Comparison of ENCODE assay signal across 17 cellular contexts in genomic region chr4:182204042-182204441, GRCh38. TPM values are rescaled to one million over a fixed set of nuclear protein-coding genes. Genes with fewer than 3 reads are reported as not detected.
DNase-seq lines count a peak whose midpoint lies in the region; TF ChIP-seq lines count a peak whose summit lies in the region.
"Had no signal": no experiment of that assay in that cellular context is flagged by ENCODE, and none has a peak within 500 bp of the region (broad histone marks: within the 10 kb centered on the region; RNA-seq: fewer than 3 reads in every experiment).

No MANE protein-coding gene starts in this region.

- peaks cover 10% of the 10 kb centered on the region for H3K4me1 Mint-ChIP-seq in endothelial cell (ENCODE audit: unreplicated experiment)
- peaks cover 43% of the 10 kb centered on the region for H3K4me1 Mint-ChIP-seq in nephron
- H3K4me1 Mint-ChIP-seq in neural progenitor cell: peaks cover 46% of the 10 kb centered on the region
- H3K4me1 Mint-ChIP-seq: CD14-positive monocyte, IgD-negative memory B cell had no signal

- WGBS in smooth muscle cell (ENCODE audit: low lambda C conversion rate): 58% methylated on average over 4 of the region's 4 CpGs

- H3K36me3 ChIP-seq in smooth muscle cell (ENCODE audit: low read depth) (no peaks in the 10 kb centered on the region), neural progenitor cell (no peaks in the 10 kb centered on the region)

- TF ChIP-seq CTCF in endothelial cell (IDR thresholded peaks at IDR 0.05; ENCODE audit: unreplicated experiment): no peak
- no peak for TF ChIP-seq CTCF in nephron (IDR thresholded peaks at IDR 0.05; ENCODE audit: unreplicated experiment in 3 of 3)
- TF ChIP-seq CTCF in smooth muscle cell (IDR thresholded peaks at IDR 0.05; ENCODE audit: borderline replicate concordance, insufficient read depth, poor library complexity, severe bottlenecking): no peak
- no peak for TF ChIP-seq CTCF in neural progenitor cell (IDR thresholded peaks at IDR 0.05)

- DNase-seq in NCI-H226: peak; percentile 77
- DNase-seq in endothelial cell (ENCODE audit: low spot score): no peak
- no peak for DNase-seq in smooth muscle cell (lab: John Stamatoyannopoulos, UW; ENCODE audit: unreplicated experiment)
- DNase-seq in SKM-1 (lab: John Stamatoyannopoulos, UW; ENCODE audit: unreplicated experiment): no peak
- DNase-seq in NCI-H69 (lab: John Stamatoyannopoulos, UW): no peak
- no peak for DNase-seq in HCEC 1CT
- no peak for DNase-seq in neural progenitor cell (ENCODE audit: low spot score)
- DNase-seq: CD8-positive, alpha-beta T cell; COR-L47; DMS153; DMS79 treated with DMSO at 0.1 percent for 48 hours; EL; GM23248; H7 had no signal

- H3F3A ChIP-seq in smooth muscle cell (ENCODE audit: low read depth) (peaks cover 29% of the 10 kb centered on the region), neural progenitor cell (ENCODE audit: low read depth) (peaks cover 17% of the 10 kb centered on the region)

- H3K27me3 ChIP-seq in smooth muscle cell (ENCODE audit: low read depth) (no peaks in the 10 kb centered on the region), neural progenitor cell (no peaks in the 10 kb centered on the region)

- H2AFZ ChIP-seq in smooth muscle cell (ENCODE audit: low read depth) (no peak overlapping the region), neural progenitor cell (replicated peaks) (no peak overlapping the region)
- H2AFZ ChIP-seq: GM23248 had no signal

- H3K4me3 Mint-ChIP-seq in endothelial cell (ENCODE audit: unreplicated experiment) (peak overlapping the region; percentile 13), nephron (no peak overlapping the region), neural progenitor cell (no peak overlapping the region)
- H3K4me3 Mint-ChIP-seq: CD14-positive monocyte; CD8-positive, alpha-beta T cell; IgD-negative memory B cell had no signal

- H3K27ac ChIP-seq in smooth muscle cell (ENCODE audit: low read depth) (peak overlapping the region; percentile 38), neural progenitor cell (no peak overlapping the region)
- H3K27ac ChIP-seq: GM23248 had no signal

- no peak overlapping the region for H3K27ac Mint-ChIP-seq in endothelial cell (ENCODE audit: unreplicated experiment)
- H3K27ac Mint-ChIP-seq in nephron: peak overlapping the region; percentile 4 to 29 (median 22)
- H3K27ac Mint-ChIP-seq in neural progenitor cell: no peak overlapping the region
- H3K27ac Mint-ChIP-seq: CD8-positive, alpha-beta T cell had no signal

- H3K9me3 Mint-ChIP-seq in endothelial cell (ENCODE audit: unreplicated experiment) (no peaks in the 10 kb centered on the region), nephron (peaks cover 3% of the 10 kb centered on the region), neural progenitor cell (peaks cover 27% of the 10 kb centered on the region)

- H3K79me2 ChIP-seq in smooth muscle cell (ENCODE audit: low read depth) (peaks cover 68% of the 10 kb centered on the region), neural progenitor cell (ENCODE audit: low read depth) (peaks cover 24% of the 10 kb centered on the region)

- H3K4me1 ChIP-seq in smooth muscle cell (ENCODE audit: low read depth): peaks cover 36% of the 10 kb centered on the region
- H3K4me1 ChIP-seq in neural progenitor cell: peaks cover 36% of the 10 kb centered on the region

- peaks cover 1% of the 10 kb centered on the region for H3K27me3 Mint-ChIP-seq in endothelial cell (ENCODE audit: unreplicated experiment)
- no peaks in the 10 kb centered on the region for H3K27me3 Mint-ChIP-seq in nephron (ENCODE audit: low read depth)
- H3K27me3 Mint-ChIP-seq in neural progenitor cell (ENCODE audit: insufficient read depth, low read depth): peaks cover 5% of the 10 kb centered on the region
- H3K27me3 Mint-ChIP-seq: IgD-negative memory B cell had no signal

- H3K36me3 Mint-ChIP-seq in endothelial cell (ENCODE audit: low read depth, unreplicated experiment): no peaks in the 10 kb centered on the region
- no peaks in the 10 kb centered on the region for H3K36me3 Mint-ChIP-seq in nephron (ENCODE audit: low read depth)
- peaks cover 47% of the 10 kb centered on the region for H3K36me3 Mint-ChIP-seq in neural progenitor cell
- H3K36me3 Mint-ChIP-seq: CD14-positive monocyte; CD8-positive, alpha-beta T cell; IgD-negative memory B cell had no signal

- no peak overlapping the region for H3K4me3 ChIP-seq in smooth muscle cell
- no peak overlapping the region for H3K4me3 ChIP-seq in neural progenitor cell
- H3K4me3 ChIP-seq: GM23248 had no signal

- H3K9me3 ChIP-seq in smooth muscle cell (replicated peaks; ENCODE audit: low read depth) (no peaks in the 10 kb centered on the region), neural progenitor cell (ENCODE audit: low read depth) (no peaks in the 10 kb centered on the region)

- H4K20me1 ChIP-seq in smooth muscle cell (ENCODE audit: low read depth) (no peaks in the 10 kb centered on the region), neural progenitor cell (ENCODE audit: low read depth) (no peaks in the 10 kb centered on the region)

- H3K4me2 ChIP-seq in smooth muscle cell (peak overlapping the region; percentile 10), neural progenitor cell (no peak overlapping the region)

- H3K9ac ChIP-seq in smooth muscle cell (ENCODE audit: low read depth): no peak overlapping the region
- no peak overlapping the region for H3K9ac ChIP-seq in neural progenitor cell
- H3K9ac ChIP-seq: GM23248 had no signal

RNA-seq across cellular contexts. Expression of gene TENM3, which starts 39.2 kb away (rescaled TPM):
- 29.7 TPM for total RNA-seq in endothelial cell (ENCODE audit: unreplicated experiment)
- 295 and 299 TPM in 2 replicates for total RNA-seq in smooth muscle cell
- polyA plus RNA-seq in smooth muscle cell: 46.6 and 46.9 TPM in 2 replicates
- 78.7 and 126 TPM in 2 replicates for total RNA-seq in neural progenitor cell (ENCODE audit: low replicate concordance)
- total RNA-seq: CD8-positive, alpha-beta T cell had no signal
- polyA plus RNA-seq: CD14-positive monocyte, IgD-negative memory B cell had no signal

Comparison
In these comparisons a context has a peak if more than half of its experiments do, and no peak if none do; other contexts are left out.
1. H3K27ac Mint-ChIP-seq: peak in nephron (3 of 3); none in endothelial cell (single experiment) and neural progenitor cell (single experiment).